24 cellular contexts compared by ENCODE assay signal in the genomic region with DNA sequence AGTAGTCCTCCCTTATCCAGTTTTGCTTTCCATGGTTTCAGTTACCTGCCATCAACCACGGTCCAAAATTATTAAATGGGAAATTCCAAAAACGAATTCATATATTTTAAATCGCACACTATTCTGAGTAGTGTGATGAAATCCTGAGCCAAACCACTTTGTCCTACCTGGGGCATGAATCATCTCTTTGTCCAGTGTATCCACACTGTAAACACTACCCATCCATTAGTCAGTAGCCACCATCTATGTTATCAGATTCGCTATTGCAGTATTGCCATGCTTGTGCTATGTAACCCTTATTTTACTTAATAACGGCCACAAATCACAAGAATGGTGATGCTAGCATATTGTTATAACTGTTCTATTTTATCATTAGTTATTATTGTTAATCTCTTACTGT.
DNase-seq lines count a peak whose midpoint lies in the region; ATAC-seq and TF ChIP-seq lines count a peak whose summit lies in the region.
"Had no signal": no experiment of that assay in that cellular context is flagged by ENCODE, and none has a peak within 500 bp of the region (broad histone marks: within the 10 kb centered on the region; RNA-seq: fewer than 3 reads in every experiment).

No MANE protein-coding gene starts in this region.

- no peaks in the 10 kb centered on the region for H3K4me1 Mint-ChIP-seq in MCF 10A (ENCODE audit: insufficient read depth, unreplicated experiment)
- no peaks in the 10 kb centered on the region for H3K4me1 Mint-ChIP-seq in CD8-positive, alpha-beta memory T cell
- H3K4me1 Mint-ChIP-seq: CD14-positive monocyte had no signal

- no TSS peak for BruUV-seq in MCF 10A (replicated peaks; lab: Mats Ljungman, UMichigan)
- no TSS peak for BruUV-seq in mammary epithelial cell (replicated peaks; lab: Mats Ljungman, UMichigan)
- no TSS peak for BruUV-seq in PC-3 (replicated peaks; lab: Mats Ljungman, UMichigan)

- H3K4me2 ChIP-seq in mammary epithelial cell (ENCODE audit: insufficient read depth, low read depth, low read length) (no peak overlapping the region), PC-3 (ENCODE audit: low read length) (no peak overlapping the region)
- H3K4me2 ChIP-seq: BLaER1 treated with 17β-estradiol and CSF1 and Interleukin-3, amounts not matched to agents 10 nM and 100 nM; GM23338 had no signal

- H3K9me3 ChIP-seq in mammary epithelial cell (replicated peaks; ENCODE audit: insufficient read depth, low read length): no peaks in the 10 kb centered on the region
- H3K9me3 ChIP-seq in PC-3 (ENCODE audit: low read length): no peaks in the 10 kb centered on the region
- H3K9me3 ChIP-seq in CD8-positive, alpha-beta memory T cell (ENCODE audit: low read length): no peaks in the 10 kb centered on the region
- no peaks in the 10 kb centered on the region for H3K9me3 ChIP-seq in ovary
- H3K9me3 ChIP-seq: BE2C; BLaER1 treated with 17β-estradiol and CSF1 and Interleukin-3, amounts not matched to agents 10 nM and 100 nM had no signal

- no peak for ATAC-seq in PC-3
- ATAC-seq: GM12878, GM23338, HCT116 had no signal

- CTCF ChIA-PET in MCF 10A (lab: Yijun Ruan, JAX) (interaction anchor here (0.6 to 1.1 kb wide), 3 partner anchors 10 to 417 kb away, joined by 3 to 4 read pairs (median 3); no protein-coding TSS in a partner anchor), mammary epithelial cell (lab: Charles Lee; ENCODE audit: low non-redundant PET) (no interaction called here), PC-3 (lab: Charles Lee) (no interaction called here)
- CTCF ChIA-PET in CD8-positive, alpha-beta memory T cell (lab: Charles Lee): no interaction called here

- H2AFZ ChIP-seq in mammary epithelial cell (ENCODE audit: low read depth, low read length): no peak overlapping the region
- no peak overlapping the region for H2AFZ ChIP-seq in PC-3 (ENCODE audit: low read length)
- H2AFZ ChIP-seq: GM23338 had no signal

- no peaks in the 10 kb centered on the region for H3K36me3 Mint-ChIP-seq in MCF 10A (ENCODE audit: insufficient read depth, unreplicated experiment)
- no peaks in the 10 kb centered on the region for H3K36me3 Mint-ChIP-seq in CD8-positive, alpha-beta memory T cell
- H3K36me3 Mint-ChIP-seq: CD14-positive monocyte had no signal

- no peaks in the 10 kb centered on the region for H3K4me1 ChIP-seq in mammary epithelial cell (ENCODE audit: insufficient read depth, low read length)
- no peaks in the 10 kb centered on the region for H3K4me1 ChIP-seq in PC-3 (ENCODE audit: insufficient read depth, low read length)
- no peaks in the 10 kb centered on the region for H3K4me1 ChIP-seq in CD8-positive, alpha-beta memory T cell (ENCODE audit: insufficient read depth, low read length)
- no peaks in the 10 kb centered on the region for H3K4me1 ChIP-seq in ovary (ENCODE audit: insufficient read depth)
- H3K4me1 ChIP-seq: BE2C; BLaER1 treated with 17β-estradiol and CSF1 and Interleukin-3, amounts not matched to agents 10 nM and 100 nM had no signal

- 50% methylated on average over 5 of the region's 5 CpGs for WGBS in mammary epithelial cell (ENCODE audit: low coverage, missing lambda C conversion rate)
- WGBS in ovary, 3 donors: 73 to 83% (median 73%) methylated on average over 5 of the region's 5 CpGs

- no peaks in the 10 kb centered on the region for H3K9me3 Mint-ChIP-seq in MCF 10A (ENCODE audit: unreplicated experiment)
- peaks cover 0 to 2% (median 0%) of the 10 kb centered on the region in 5 donors for H3K9me3 Mint-ChIP-seq in CD8-positive, alpha-beta memory T cell
- H3K9me3 Mint-ChIP-seq: CD14-positive monocyte; CD4-positive, alpha-beta T cell; GM23338 had no signal

- no peaks in the 10 kb centered on the region for H3F3A ChIP-seq in PC-3 (ENCODE audit: low read length, unreplicated experiment)

- dilution Hi-C loops in mammary epithelial cell (cut with HindIII; ENCODE audit: low sequenced_read_pairs): no loop called here

- POLR2A ChIA-PET in MCF 10A (lab: Yijun Ruan, JAX) (no interaction called here), PC-3 (lab: Charles Lee; ENCODE audit: unreplicated experiment) (no interaction called here)
- POLR2A ChIA-PET in CD8-positive, alpha-beta memory T cell (lab: Charles Lee): no interaction called here

- TF ChIP-seq CTCF in MCF 10A (IDR thresholded peaks at IDR 0.05; ENCODE audit: unreplicated experiment) (no peak), mammary epithelial cell (conservative IDR thresholded peaks at IDR 0.05 in 1 of 2, IDR thresholded peaks at IDR 0.05 in 1 of 2; ENCODE audit: extremely low read depth in 1 of 2, insufficient read depth in 1 of 2, low read depth in 1 of 2, low read length in 2 of 2) (no peak), PC-3 (conservative IDR thresholded peaks at IDR 0.05; ENCODE audit: low read depth, low read length) (no peak), ovary (IDR thresholded peaks at IDR 0.05) (no peak)

- H3K4me3 Mint-ChIP-seq in MCF 10A (ENCODE audit: unreplicated experiment): no peak overlapping the region
- no peak overlapping the region for H3K4me3 Mint-ChIP-seq in CD8-positive, alpha-beta memory T cell
- H3K4me3 Mint-ChIP-seq: CD14-positive monocyte; CD4-positive, alpha-beta T cell; GM23338; H9 had no signal

- DNase-seq in MCF 10A (ENCODE audit: unreplicated experiment) (peak; percentile 38), mammary epithelial cell (no peak), DMS53 treated with DMSO at 0.1 percent for 48 hours (lab: John Stamatoyannopoulos, UW; ENCODE audit: unreplicated experiment) (peak; percentile 0), PC-3 (peak; percentile 42), kidney tubule cell (ENCODE audit: low spot score) (peak; percentile 1), SHP77 treated with DMSO at 0.1 percent for 48 hours (lab: John Stamatoyannopoulos, UW) (no peak), ovary (no peak)
- DNase-seq in CD8-positive, alpha-beta memory T cell: no peak
- DNase-seq: ACHN; AML-193; BE2C; Calu3; CD4-positive, alpha-beta T cell; COR-L47; DMS79; EL; GDM1; H9 had no signal

- H3K9ac ChIP-seq in mammary epithelial cell (ENCODE audit: insufficient read depth, low read length) (no peak overlapping the region), PC-3 (ENCODE audit: low read length) (no peak overlapping the region)
- H3K9ac ChIP-seq: BLaER1 treated with 17β-estradiol and CSF1 and Interleukin-3, amounts not matched to agents 10 nM and 100 nM had no signal

- TF ChIP-seq POLR2A in ovary (IDR thresholded peaks at IDR 0.05): no peak

- in situ Hi-C loops in mammary epithelial cell (cut with MboI; ENCODE audit: low sequenced_read_pairs in 2 of 2): no loop called here

- H3K27me3 ChIP-seq in mammary epithelial cell (ENCODE audit: insufficient read depth, low read length): no peaks in the 10 kb centered on the region
- H3K27me3 ChIP-seq in PC-3 (ENCODE audit: low read length): no peaks in the 10 kb centered on the region
- no peaks in the 10 kb centered on the region for H3K27me3 ChIP-seq in CD8-positive, alpha-beta memory T cell (ENCODE audit: insufficient read depth, low read length, poor library complexity, severe bottlenecking)
- no peaks in the 10 kb centered on the region for H3K27me3 ChIP-seq in ovary
- H3K27me3 ChIP-seq: BE2C had no signal

- no peaks in the 10 kb centered on the region for H3K79me2 ChIP-seq in mammary epithelial cell (ENCODE audit: insufficient read depth, low read length)
- H3K79me2 ChIP-seq in PC-3 (ENCODE audit: low read length): no peaks in the 10 kb centered on the region

- H3K4me3 ChIP-seq in mammary epithelial cell (replicated peaks in 1 of 3; ENCODE audit: insufficient read depth in 1 of 3, low read depth in 2 of 3, low read length in 3 of 3) (no peak overlapping the region), PC-3 (ENCODE audit: low read length) (no peak overlapping the region), ovary (no peak overlapping the region)
- no peak overlapping the region for H3K4me3 ChIP-seq in CD8-positive, alpha-beta memory T cell (ENCODE audit: low read length)
- H3K4me3 ChIP-seq: BLaER1 treated with 17β-estradiol and CSF1 and Interleukin-3, amounts not matched to agents 10 nM and 100 nM; GM12878; GM23338 had no signal

- H3K27ac Mint-ChIP-seq in MCF 10A (ENCODE audit: low read depth, unreplicated experiment): no peak overlapping the region
- no peak overlapping the region for H3K27ac Mint-ChIP-seq in CD8-positive, alpha-beta memory T cell
- H3K27ac Mint-ChIP-seq: CD14-positive monocyte; CD4-positive, alpha-beta T cell; GM23338; H9 had no signal

- no peaks in the 10 kb centered on the region for H3K36me3 ChIP-seq in mammary epithelial cell (ENCODE audit: insufficient read depth, low read length)
- H3K36me3 ChIP-seq in PC-3 (ENCODE audit: low read depth, low read length): no peaks in the 10 kb centered on the region
- H3K36me3 ChIP-seq in CD8-positive, alpha-beta memory T cell (ENCODE audit: insufficient read depth, low read length): no peaks in the 10 kb centered on the region
- H3K36me3 ChIP-seq in ovary: no peaks in the 10 kb centered on the region
- H3K36me3 ChIP-seq: BE2C; BLaER1 treated with 17β-estradiol and CSF1 and Interleukin-3, amounts not matched to agents 10 nM and 100 nM had no signal

- H3K9me2 ChIP-seq in PC-3 (replicated peaks; ENCODE audit: low read length): no peaks in the 10 kb centered on the region

- TF ChIP-seq EP300 in ovary (IDR thresholded peaks at IDR 0.05): no peak

- H3K27ac ChIP-seq in mammary epithelial cell (ENCODE audit: insufficient read depth, low read depth, low read length): no peak overlapping the region
- no peak overlapping the region for H3K27ac ChIP-seq in PC-3 (ENCODE audit: low read length)
- no peak overlapping the region for H3K27ac ChIP-seq in CD8-positive, alpha-beta memory T cell (ENCODE audit: low read depth, low read length)
- H3K27ac ChIP-seq in ovary: no peak overlapping the region
- H3K27ac ChIP-seq: 22Rv1; BLaER1 treated with 17β-estradiol and CSF1 and Interleukin-3, amounts not matched to agents 10 nM and 100 nM had no signal

- intact Hi-C loops in MCF 10A (cut with micrococcal nuclease) (no loop called here), mammary epithelial cell (cut with micrococcal nuclease) (no loop called here), PC-3 (cut with micrococcal nuclease) (no loop called here), ovary (cut with DNase I) (no loop called here)

- H4K20me1 ChIP-seq in mammary epithelial cell (ENCODE audit: insufficient read depth, low read length) (no peaks in the 10 kb centered on the region), PC-3 (ENCODE audit: low read length) (no peaks in the 10 kb centered on the region)
- H4K20me1 ChIP-seq: BLaER1 treated with 17β-estradiol and CSF1 and Interleukin-3, amounts not matched to agents 10 nM and 100 nM had no signal

- no peaks in the 10 kb centered on the region for H3K27me3 Mint-ChIP-seq in MCF 10A (ENCODE audit: insufficient read depth, unreplicated experiment)
- no peaks in the 10 kb centered on the region for H3K27me3 Mint-ChIP-seq in CD8-positive, alpha-beta memory T cell
- H3K27me3 Mint-ChIP-seq: CD4-positive, alpha-beta T cell had no signal

Comparison
In these comparisons a context has a peak if more than half of its experiments do, and no peak if none do; other contexts are left out.
1. DNase-seq: peak in MCF 10A (single experiment), DMS53 treated with DMSO at 0.1 percent for 48 hours (single experiment), PC-3 (single experiment) and kidney tubule cell (single experiment); none in mammary epithelial cell (single experiment), SHP77 treated with DMSO at 0.1 percent for 48 hours (single experiment), CD8-positive, alpha-beta memory T cell (0 of 5) and ovary (0 of 5).